31 cellular contexts compared by ENCODE assay signal in genomic region chr4:185437809-185438208, GRCh38. TPM values are rescaled to one million over a fixed set of nuclear protein-coding genes. Genes with fewer than 3 reads are reported as not detected.
A peak's percentile ranks its signal among the peaks of the same experiment; 100 is the strongest.
DNase-seq lines count a peak whose midpoint lies in the region; ATAC-seq, FAIRE-seq and TF ChIP-seq lines count a peak whose summit lies in the region.
"Had no signal": no experiment of that assay in that cellular context is flagged by ENCODE, and none has a peak within 500 bp of the region (broad histone marks: within the 10 kb centered on the region; RNA-seq: fewer than 3 reads in every experiment).

No MANE protein-coding gene starts in this region.

- no peak overlapping the region for H3K4me3 Mint-ChIP-seq in CD14-positive monocyte
- H3K4me3 Mint-ChIP-seq: activated naive CD8-positive, alpha-beta T cell treated with anti-CD3 and anti-CD28 coated beads, Interleukin-2, amount 50 U/mL, for 24 hours; CD8-positive, alpha-beta memory T cell; effector memory CD8-positive, alpha-beta T cell; natural killer cell; T-helper 17 cell had no signal

- BruUV-seq in endothelial cell of umbilical vein (replicated peaks; lab: Mats Ljungman, UMichigan), result no TSS peak

- H3K27me3 Mint-ChIP-seq in CD14-positive monocyte (ENCODE audit: low read depth in 3 of 3), result peaks cover 9 to 15% (median 13%) of the 10 kb centered on the region in 3 donors
- H3K27me3 Mint-ChIP-seq: T-helper 17 cell had no signal

- H3K4me1 ChIP-seq in endothelial cell of umbilical vein (ENCODE audit: control insufficient read depth, extremely low read depth, insufficient read depth, low read length), result no peaks in the 10 kb centered on the region
- H3K4me1 ChIP-seq: colonic mucosa, esophagus squamous epithelium, gastrocnemius medialis, Peyer's patch, right atrium auricular region, transverse colon had no signal

- no peak overlapping the region for H3K9ac ChIP-seq in endothelial cell of umbilical vein (replicated peaks; ENCODE audit: extremely low read depth, insufficient read depth, low read length)

- CTCF ChIA-PET in endothelial cell of umbilical vein (lab: Charles Lee), result interaction anchor here (1.1 to 1.6 kb wide), 4 partner anchors 9 to 254 kb away, joined by 3 to 5 read pairs (median 4); a partner anchor contains a TSS

- no peaks in the 10 kb centered on the region for H3K9me1 ChIP-seq in endothelial cell of umbilical vein (replicated peaks; ENCODE audit: control insufficient read depth, extremely low read depth, insufficient read depth, low read length)

- intact Hi-C loops in endothelial cell of umbilical vein (cut with micrococcal nuclease), result no loop called here
- intact Hi-C loops in CD14-positive monocyte (cut with micrococcal nuclease), result no loop called here

- POLR2A ChIA-PET in endothelial cell of umbilical vein (lab: Charles Lee), result no interaction called here

- no peaks in the 10 kb centered on the region for H3K79me2 ChIP-seq in endothelial cell of umbilical vein (ENCODE audit: control insufficient read depth, insufficient read depth, low read length)

- H3K27ac ChIP-seq in endothelial cell of umbilical vein (ENCODE audit: insufficient read depth, low read depth, low read length) (no peak overlapping the region), brain microvascular endothelial cell (no peak overlapping the region)
- H3K27ac ChIP-seq: 22Rv1, colonic mucosa, esophagus squamous epithelium, gastrocnemius medialis, ovary, Peyer's patch, right atrium auricular region, transverse colon had no signal

- H3K27ac Mint-ChIP-seq in CD14-positive monocyte, result no peak overlapping the region
- H3K27ac Mint-ChIP-seq: activated naive CD8-positive, alpha-beta T cell treated with anti-CD3 and anti-CD28 coated beads, Interleukin-2, amount 50 U/mL, for 24 hours; CD8-positive, alpha-beta memory T cell; effector memory CD8-positive, alpha-beta T cell; natural killer cell; T-helper 17 cell had no signal

- peaks cover 0 to 3% (median 0%) of the 10 kb centered on the region in 7 donors for H3K9me3 Mint-ChIP-seq in CD14-positive monocyte
- H3K9me3 Mint-ChIP-seq: activated naive CD8-positive, alpha-beta T cell treated with anti-CD3 and anti-CD28 coated beads, Interleukin-2, amount 50 U/mL, for 24 hours; CD8-positive, alpha-beta memory T cell; effector memory CD8-positive, alpha-beta T cell; natural killer cell had no signal

- no peak overlapping the region for H2AFZ ChIP-seq in endothelial cell of umbilical vein (ENCODE audit: low read depth, low read length)

- dilution Hi-C loops in endothelial cell of umbilical vein (cut with MboI; ENCODE audit: extremely low pct_ligation_motif_present, low sequenced_read_pairs), result no loop called here

- H3K36me3 Mint-ChIP-seq in CD14-positive monocyte, result no peaks in the 10 kb centered on the region
- H3K36me3 Mint-ChIP-seq: CD8-positive, alpha-beta memory T cell; natural killer cell had no signal

- no peaks in the 10 kb centered on the region for H3K9me3 ChIP-seq in endothelial cell of umbilical vein (replicated peaks; ENCODE audit: control insufficient read depth, insufficient read depth, low read length)
- H3K9me3 ChIP-seq: colonic mucosa, esophagus squamous epithelium, gastrocnemius medialis, ovary, Peyer's patch, right atrium auricular region, transverse colon had no signal

- H3K4me3 ChIP-seq in endothelial cell of umbilical vein (replicated peaks in 1 of 3; ENCODE audit: insufficient read depth in 1 of 3, low read depth in 1 of 3, low read length in 3 of 3), result no peak overlapping the region
- H3K4me3 ChIP-seq in brain microvascular endothelial cell (ENCODE audit: low read depth, low read length), result no peak overlapping the region
- H3K4me3 ChIP-seq: colonic mucosa, esophagus squamous epithelium, gastrocnemius medialis, ovary, Peyer's patch, right atrium auricular region, transverse colon had no signal

- H3K36me3 ChIP-seq in endothelial cell of umbilical vein (ENCODE audit: control insufficient read depth in 2 of 2, extremely low read depth in 1 of 2, insufficient read depth in 2 of 2, low read length in 2 of 2) (no peaks in the 10 kb centered on the region), brain microvascular endothelial cell (replicated peaks) (no peaks in the 10 kb centered on the region)
- H3K36me3 ChIP-seq: colonic mucosa, esophagus squamous epithelium, gastrocnemius medialis, ovary, Peyer's patch, right atrium auricular region, transverse colon had no signal

- DNase-seq in DMS53 (lab: John Stamatoyannopoulos, UW) (peak; percentile 15), DMS53 treated with DMSO at 0.1 percent for 48 hours (lab: John Stamatoyannopoulos, UW; ENCODE audit: unreplicated experiment) (no peak), GM20000 (ENCODE audit: low spot score) (peak; percentile 7), endothelial cell of umbilical vein (ENCODE audit: low read depth, low spot score) (no peak), brain microvascular endothelial cell (no peak), NCI-H2196 treated with DMSO at 0.1 percent for 48 hours (lab: John Stamatoyannopoulos, UW; ENCODE audit: unreplicated experiment) (no peak), CD14-positive monocyte (ENCODE audit: low spot score) (no peak)
- DNase-seq: activated CD8-positive, alpha-beta memory T cell treated with anti-CD3 and anti-CD28 coated beads, Interleukin-2, amount 50 U/mL, for 48 hours; activated gamma-delta T cell; activated naive CD8-positive, alpha-beta T cell treated with anti-CD3 and anti-CD28 coated beads, Interleukin-2, amount 50 U/mL, for 24 hours; CD8-positive, alpha-beta memory T cell; colonic mucosa; effector memory CD8-positive, alpha-beta T cell; esophagus squamous epithelium; gastrocnemius medialis; hippocampal formation; IMR-90; left ventricle myocardium superior; midbrain; natural killer cell; NCI-H1417 treated with DMSO at 0.1 percent for 48 hours; NCI-H510A treated with DMSO at 0.1 percent for 48 hours; ovary; Peyer's patch; T-helper 17 cell; transverse colon had no signal

- FAIRE-seq in endothelial cell of umbilical vein (lab: Jason Lieb, UNC), result no peak
- FAIRE-seq: GM18507, islet of Langerhans had no signal

- H3K4me1 Mint-ChIP-seq in CD14-positive monocyte, result no peaks in the 10 kb centered on the region
- H3K4me1 Mint-ChIP-seq: activated naive CD8-positive, alpha-beta T cell treated with anti-CD3 and anti-CD28 coated beads, Interleukin-2, amount 50 U/mL, for 24 hours; CD8-positive, alpha-beta memory T cell; natural killer cell; T-helper 17 cell had no signal

- H4K20me1 ChIP-seq in endothelial cell of umbilical vein (replicated peaks; ENCODE audit: control insufficient read depth, extremely low read depth, insufficient read depth, low read length), result no peaks in the 10 kb centered on the region

- in situ Hi-C loops in brain microvascular endothelial cell (cut with HindIII; ENCODE audit: low pct_ligation_motif_present, low sequenced_read_pairs), result no loop called here

- TF ChIP-seq CTCF in GM20000 (IDR thresholded peaks at IDR 0.05; ENCODE audit: extremely low read depth, missing control alignments) (no peak), endothelial cell of umbilical vein (IDR thresholded peaks at IDR 0.05; ENCODE audit: extremely low read depth in 1 of 2, insufficient read depth in 1 of 2, low read depth in 1 of 2, low read length in 2 of 2) (no peak), brain microvascular endothelial cell (IDR thresholded peaks at IDR 0.05; ENCODE audit: low read depth, low read length, missing control alignments) (no peak), CD14-positive monocyte (IDR thresholded peaks at IDR 0.05) (no peak)

- H3K4me2 ChIP-seq in endothelial cell of umbilical vein (ENCODE audit: insufficient read depth, low read length), result no peak overlapping the region

- TF ChIP-seq POLR2A in endothelial cell of umbilical vein (IDR thresholded peaks at IDR 0.05; ENCODE audit: low read depth, low read length), result no peak

- H3K27me3 ChIP-seq in endothelial cell of umbilical vein (ENCODE audit: control insufficient read depth in 2 of 2, insufficient read depth in 2 of 2, low read length in 2 of 2), result no peaks in the 10 kb centered on the region
- H3K27me3 ChIP-seq in brain microvascular endothelial cell (replicated peaks), result no peaks in the 10 kb centered on the region
- H3K27me3 ChIP-seq: colonic mucosa, esophagus squamous epithelium, gastrocnemius medialis, ovary, Peyer's patch, right atrium auricular region, transverse colon had no signal

- ATAC-seq in HG03103 (IDR thresholded peaks at IDR 0.05; ENCODE audit: low read depth, unreplicated experiment), result peak; percentile 58
- ATAC-seq: activated naive CD8-positive, alpha-beta T cell treated with anti-CD3 and anti-CD28 coated beads, Interleukin-2, amount 50 U/mL, for 24 hours; effector memory CD8-positive, alpha-beta T cell; gastrocnemius medialis; left ventricle myocardium superior; natural killer cell; T-helper 17 cell had no signal

RNA-seq across cellular contexts. Expression of gene UFSP2, which starts 12.0 kb away (rescaled TPM):
- total RNA-seq in endothelial cell of umbilical vein, result 25.2 and 26.7 TPM in 2 replicates
- polyA plus RNA-seq in endothelial cell of umbilical vein (17.0 and 25.2 TPM in 2 replicates), CD14-positive monocyte (10 to 100 TPM; 13.8 to 23.5 TPM)
- polyA plus RNA-seq in endothelial cell of umbilical vein (2011; cell fraction: cytosol; rRNA removed), result 28.1 and 30.4 TPM in 2 replicates
- 18.2 and 19.8 TPM in 2 replicates for polyA plus RNA-seq in endothelial cell of umbilical vein (2011; cell fraction: nucleus; rRNA removed)
- 19.5 and 26.3 TPM in 2 replicates for polyA plus RNA-seq in endothelial cell of umbilical vein (2012)
- 27.2 and 42.3 TPM in 2 replicates for polyA minus RNA-seq in endothelial cell of umbilical vein
- 14.6 TPM for polyA minus RNA-seq in endothelial cell of umbilical vein (2011; cell fraction: cytosol; rRNA and poly(A)+ RNA removed)
- 26.5 and 28.1 TPM in 2 replicates for polyA minus RNA-seq in endothelial cell of umbilical vein (2011; cell fraction: nucleus; rRNA and poly(A)+ RNA removed)

RNA-seq across cellular contexts. Expression of gene CCDC110, which starts 33.7 kb away (rescaled TPM):
- total RNA-seq in endothelial cell of umbilical vein, result 0.28 and 0.71 TPM in 2 replicates
- 0.03 and 0.25 TPM in 2 replicates for polyA plus RNA-seq in endothelial cell of umbilical vein
- polyA plus RNA-seq in endothelial cell of umbilical vein (2011; cell fraction: cytosol; rRNA removed), result 0.32 and 0.34 TPM in 2 replicates
- 0.32 and 1.0 TPM in 2 replicates for polyA plus RNA-seq in endothelial cell of umbilical vein (2011; cell fraction: nucleus; rRNA removed)
- polyA plus RNA-seq in endothelial cell of umbilical vein (2012), result 0.37 and 0.79 TPM in 2 replicates
- polyA minus RNA-seq in endothelial cell of umbilical vein, result not detected in 2 replicates
- polyA minus RNA-seq in endothelial cell of umbilical vein (2011; cell fraction: cytosol; rRNA and poly(A)+ RNA removed), result not detected
- polyA minus RNA-seq in endothelial cell of umbilical vein (2011; cell fraction: nucleus; rRNA and poly(A)+ RNA removed), result not detected in 2 replicates
- not detected for polyA plus RNA-seq in CD14-positive monocyte
- total RNA-seq: CD8-positive, alpha-beta memory T cell; natural killer cell had no signal
- polyA plus RNA-seq: CD8-positive, alpha-beta memory T cell had no signal

RNA-seq across cellular contexts. Expression of gene ANKRD37, which starts 41.2 kb away (rescaled TPM):
- 4.0 and 4.2 TPM in 2 replicates for total RNA-seq in endothelial cell of umbilical vein
- polyA plus RNA-seq in endothelial cell of umbilical vein (4.2 and 5.8 TPM in 2 replicates), CD14-positive monocyte (1 to 10 TPM; 4.2 to 5.4 TPM)
- 4.8 and 6.4 TPM in 2 replicates for polyA plus RNA-seq in endothelial cell of umbilical vein (2011; cell fraction: cytosol; rRNA removed)
- 13.3 and 14.2 TPM in 2 replicates for polyA plus RNA-seq in endothelial cell of umbilical vein (2011; cell fraction: nucleus; rRNA removed)
- 3.4 and 3.5 TPM in 2 replicates for polyA plus RNA-seq in endothelial cell of umbilical vein (2012)
- polyA minus RNA-seq in endothelial cell of umbilical vein, result 3.0 and 5.5 TPM in 2 replicates
- polyA minus RNA-seq in endothelial cell of umbilical vein (2011; cell fraction: cytosol; rRNA and poly(A)+ RNA removed), result 6.9 TPM
- polyA minus RNA-seq in endothelial cell of umbilical vein (2011; cell fraction: nucleus; rRNA and poly(A)+ RNA removed), result 15.2 and 19.3 TPM in 2 replicates

RNA-seq across cellular contexts. Expression of gene LRP2BP, which starts 42.1 kb away (rescaled TPM):
- total RNA-seq in endothelial cell of umbilical vein, result 0.32 and 0.53 TPM in 2 replicates
- polyA plus RNA-seq in endothelial cell of umbilical vein, result 0.16 and 0.18 TPM in 2 replicates
- 0.16 and 0.23 TPM in 2 replicates for polyA plus RNA-seq in endothelial cell of umbilical vein (2011; cell fraction: cytosol; rRNA removed)
- 0.91 and 1.0 TPM in 2 replicates for polyA plus RNA-seq in endothelial cell of umbilical vein (2011; cell fraction: nucleus; rRNA removed)
- 0.50 and 0.71 TPM in 2 replicates for polyA plus RNA-seq in endothelial cell of umbilical vein (2012)
- 0.28 and 1.2 TPM in 2 replicates for polyA minus RNA-seq in endothelial cell of umbilical vein
- 0.20 TPM for polyA minus RNA-seq in endothelial cell of umbilical vein (2011; cell fraction: cytosol; rRNA and poly(A)+ RNA removed)
- 2.3 and 3.8 TPM in 2 replicates for polyA minus RNA-seq in endothelial cell of umbilical vein (2011; cell fraction: nucleus; rRNA and poly(A)+ RNA removed)
- under 1 TPM; 0.09 to 0.10 TPM for polyA plus RNA-seq in CD14-positive monocyte

Comparison
In these comparisons a context has a peak if more than half of its experiments do, and no peak if none do; other contexts are left out.
1. DNase-seq: peak in DMS53 (single experiment) and GM20000 (single experiment); none in DMS53 treated with DMSO at 0.1 percent for 48 hours (single experiment), endothelial cell of umbilical vein (single experiment), brain microvascular endothelial cell (single experiment), NCI-H2196 treated with DMSO at 0.1 percent for 48 hours (single experiment) and CD14-positive monocyte (single experiment).